ENCODE assay signal across 9 cellular contexts in genomic region chr1:31013187-31013864, GRCh38. TPM values are rescaled to one million over a fixed set of nuclear protein-coding genes. Genes with fewer than 3 reads are reported as not detected.
DNase-seq lines count a peak whose midpoint lies in the region; ATAC-seq and TF ChIP-seq lines count a peak whose summit lies in the region.
"Had no signal": no experiment of that assay in that cellular context is flagged by ENCODE, and none has a peak within 500 bp of the region (broad histone marks: within the 10 kb centered on the region; RNA-seq: fewer than 3 reads in every experiment).

No MANE protein-coding gene starts in this region.

- H3K4me1 Mint-ChIP-seq in immature natural killer cell (peaks cover 70 to 81% of the 10 kb centered on the region in 2 donors), GM23338 (peaks cover 40% of the 10 kb centered on the region)

- H3K27ac ChIP-seq in esophagus muscularis mucosa (replicated peaks in 1 of 4) (no peak overlapping the region), GM23338 (ENCODE audit: low read depth) (no peak overlapping the region)

- peak; percentile 25 for DNase-seq in EL
- peak; percentile 27 to 61 for DNase-seq in NCI-H1930 (lab: John Stamatoyannopoulos, UW)
- DNase-seq in immature natural killer cell, result peak in 1 of 3 donors; percentile 5
- no peak for DNase-seq in esophagus muscularis mucosa (ENCODE audit: extremely low spot score)
- DNase-seq in NCI-H1048 (lab: John Stamatoyannopoulos, UW), result no peak
- no peak for DNase-seq in GM23338 (ENCODE audit: low spot score)

- peaks cover 0 to under 1% (median 0%) of the 10 kb centered on the region in 3 donors for H3K36me3 Mint-ChIP-seq in immature natural killer cell
- H3K36me3 Mint-ChIP-seq in GM23338 (ENCODE audit: low read depth), result no peaks in the 10 kb centered on the region; the same call in 2 of the 3 replicates

- TF ChIP-seq CTCF in esophagus muscularis mucosa (IDR thresholded peaks at IDR 0.05) (no peak), GM23338 (conservative IDR thresholded peaks at IDR 0.05; ENCODE audit: low read depth in 2 of 2) (no peak)

- H3K36me3 ChIP-seq in esophagus muscularis mucosa (no peaks in the 10 kb centered on the region), GM23338 (ENCODE audit: insufficient read depth) (no peaks in the 10 kb centered on the region)

- H3K79me2 ChIP-seq in GM23338 (replicated peaks; ENCODE audit: insufficient read depth), result peaks cover 100% of the 10 kb centered on the region

- H3K27me3 ChIP-seq in esophagus muscularis mucosa, result no peaks in the 10 kb centered on the region
- H3K27me3 ChIP-seq in GM23338 (ENCODE audit: insufficient read depth), result no peaks in the 10 kb centered on the region

- H3K4me3 ChIP-seq in esophagus muscularis mucosa (no peak overlapping the region), GM23338 (no peak overlapping the region)

- H3K4me1 ChIP-seq in esophagus muscularis mucosa (peaks cover 50 to 89% (median 78%) of the 10 kb centered on the region in 4 donors), GM23338 (ENCODE audit: insufficient read depth) (peaks cover 29% of the 10 kb centered on the region)

- H4K20me1 ChIP-seq in GM23338 (replicated peaks; ENCODE audit: insufficient read depth), result peaks cover 86% of the 10 kb centered on the region

- 68% methylated on average over 3 of the region's 3 CpGs for WGBS in esophagus muscularis mucosa

- no peaks in the 10 kb centered on the region for H3K9me3 ChIP-seq in esophagus muscularis mucosa

- intact Hi-C loops in esophagus muscularis mucosa (cut with DNase I), result no loop called here

- H3K9me2 ChIP-seq in GM23338 (ENCODE audit: insufficient read depth), result no peaks in the 10 kb centered on the region

- H3K27me3 Mint-ChIP-seq in immature natural killer cell (ENCODE audit: low read depth in 3 of 3) (no peaks in the 10 kb centered on the region), GM23338 (ENCODE audit: insufficient read depth, low read depth, poor library complexity) (no peaks in the 10 kb centered on the region)

- H3K27ac Mint-ChIP-seq in immature natural killer cell (peak overlapping the region; percentile 8 to 73 (median 37)), GM23338 (no peak overlapping the region)
- H3K27ac Mint-ChIP-seq: T-helper 1 cell treated with Interleukin-12 subunit alpha and Interleukin-12 subunit beta and Interleukin-4 antibody, amounts not matched to agents 30 μg/mL and 1 μg/mL, for 36 hours had no signal

- H2AFZ ChIP-seq in GM23338, result no peak overlapping the region

- no peak for TF ChIP-seq EP300 in esophagus muscularis mucosa (IDR thresholded peaks at IDR 0.05)

- H3K4me3 Mint-ChIP-seq in immature natural killer cell (peak overlapping the region in 3 of 5 donors; percentile 9 to 53 (median 50)), GM23338 (no peak overlapping the region)
- H3K4me3 Mint-ChIP-seq: T-helper 1 cell treated with Interleukin-12 subunit alpha and Interleukin-12 subunit beta and Interleukin-4 antibody, amounts not matched to agents 30 μg/mL and 1 μg/mL, for 36 hours had no signal

- TF ChIP-seq POLR2A in esophagus muscularis mucosa (IDR thresholded peaks at IDR 0.05; ENCODE audit: low read depth), result no peak

- no peaks in the 10 kb centered on the region for H3F3A ChIP-seq in GM23338 (replicated peaks; ENCODE audit: low read depth)

- ATAC-seq in GM21786 (IDR thresholded peaks at IDR 0.05; ENCODE audit: unreplicated experiment) (peak; percentile 67), GM23338 (no peak), GM21360 (IDR thresholded peaks at IDR 0.05; ENCODE audit: unreplicated experiment) (no peak)

- H3K4me2 ChIP-seq in GM23338, result no peak overlapping the region

- H3K9me3 Mint-ChIP-seq in immature natural killer cell (no peaks in the 10 kb centered on the region), GM23338 (no peaks in the 10 kb centered on the region)
- H3K9me3 Mint-ChIP-seq: T-helper 1 cell treated with Interleukin-12 subunit alpha and Interleukin-12 subunit beta and Interleukin-4 antibody, amounts not matched to agents 30 μg/mL and 1 μg/mL, for 36 hours had no signal

TF ChIP-seq in GM23338, 12 proteins besides CTCF, POLR2A, EP300 and RAD21 (continues in another document):
- TF ChIP-seq POLR2AphosphoS5 (IDR thresholded peaks at IDR 0.05; ENCODE audit: low read depth), result no peak
- TF ChIP-seq, protein P1, sequence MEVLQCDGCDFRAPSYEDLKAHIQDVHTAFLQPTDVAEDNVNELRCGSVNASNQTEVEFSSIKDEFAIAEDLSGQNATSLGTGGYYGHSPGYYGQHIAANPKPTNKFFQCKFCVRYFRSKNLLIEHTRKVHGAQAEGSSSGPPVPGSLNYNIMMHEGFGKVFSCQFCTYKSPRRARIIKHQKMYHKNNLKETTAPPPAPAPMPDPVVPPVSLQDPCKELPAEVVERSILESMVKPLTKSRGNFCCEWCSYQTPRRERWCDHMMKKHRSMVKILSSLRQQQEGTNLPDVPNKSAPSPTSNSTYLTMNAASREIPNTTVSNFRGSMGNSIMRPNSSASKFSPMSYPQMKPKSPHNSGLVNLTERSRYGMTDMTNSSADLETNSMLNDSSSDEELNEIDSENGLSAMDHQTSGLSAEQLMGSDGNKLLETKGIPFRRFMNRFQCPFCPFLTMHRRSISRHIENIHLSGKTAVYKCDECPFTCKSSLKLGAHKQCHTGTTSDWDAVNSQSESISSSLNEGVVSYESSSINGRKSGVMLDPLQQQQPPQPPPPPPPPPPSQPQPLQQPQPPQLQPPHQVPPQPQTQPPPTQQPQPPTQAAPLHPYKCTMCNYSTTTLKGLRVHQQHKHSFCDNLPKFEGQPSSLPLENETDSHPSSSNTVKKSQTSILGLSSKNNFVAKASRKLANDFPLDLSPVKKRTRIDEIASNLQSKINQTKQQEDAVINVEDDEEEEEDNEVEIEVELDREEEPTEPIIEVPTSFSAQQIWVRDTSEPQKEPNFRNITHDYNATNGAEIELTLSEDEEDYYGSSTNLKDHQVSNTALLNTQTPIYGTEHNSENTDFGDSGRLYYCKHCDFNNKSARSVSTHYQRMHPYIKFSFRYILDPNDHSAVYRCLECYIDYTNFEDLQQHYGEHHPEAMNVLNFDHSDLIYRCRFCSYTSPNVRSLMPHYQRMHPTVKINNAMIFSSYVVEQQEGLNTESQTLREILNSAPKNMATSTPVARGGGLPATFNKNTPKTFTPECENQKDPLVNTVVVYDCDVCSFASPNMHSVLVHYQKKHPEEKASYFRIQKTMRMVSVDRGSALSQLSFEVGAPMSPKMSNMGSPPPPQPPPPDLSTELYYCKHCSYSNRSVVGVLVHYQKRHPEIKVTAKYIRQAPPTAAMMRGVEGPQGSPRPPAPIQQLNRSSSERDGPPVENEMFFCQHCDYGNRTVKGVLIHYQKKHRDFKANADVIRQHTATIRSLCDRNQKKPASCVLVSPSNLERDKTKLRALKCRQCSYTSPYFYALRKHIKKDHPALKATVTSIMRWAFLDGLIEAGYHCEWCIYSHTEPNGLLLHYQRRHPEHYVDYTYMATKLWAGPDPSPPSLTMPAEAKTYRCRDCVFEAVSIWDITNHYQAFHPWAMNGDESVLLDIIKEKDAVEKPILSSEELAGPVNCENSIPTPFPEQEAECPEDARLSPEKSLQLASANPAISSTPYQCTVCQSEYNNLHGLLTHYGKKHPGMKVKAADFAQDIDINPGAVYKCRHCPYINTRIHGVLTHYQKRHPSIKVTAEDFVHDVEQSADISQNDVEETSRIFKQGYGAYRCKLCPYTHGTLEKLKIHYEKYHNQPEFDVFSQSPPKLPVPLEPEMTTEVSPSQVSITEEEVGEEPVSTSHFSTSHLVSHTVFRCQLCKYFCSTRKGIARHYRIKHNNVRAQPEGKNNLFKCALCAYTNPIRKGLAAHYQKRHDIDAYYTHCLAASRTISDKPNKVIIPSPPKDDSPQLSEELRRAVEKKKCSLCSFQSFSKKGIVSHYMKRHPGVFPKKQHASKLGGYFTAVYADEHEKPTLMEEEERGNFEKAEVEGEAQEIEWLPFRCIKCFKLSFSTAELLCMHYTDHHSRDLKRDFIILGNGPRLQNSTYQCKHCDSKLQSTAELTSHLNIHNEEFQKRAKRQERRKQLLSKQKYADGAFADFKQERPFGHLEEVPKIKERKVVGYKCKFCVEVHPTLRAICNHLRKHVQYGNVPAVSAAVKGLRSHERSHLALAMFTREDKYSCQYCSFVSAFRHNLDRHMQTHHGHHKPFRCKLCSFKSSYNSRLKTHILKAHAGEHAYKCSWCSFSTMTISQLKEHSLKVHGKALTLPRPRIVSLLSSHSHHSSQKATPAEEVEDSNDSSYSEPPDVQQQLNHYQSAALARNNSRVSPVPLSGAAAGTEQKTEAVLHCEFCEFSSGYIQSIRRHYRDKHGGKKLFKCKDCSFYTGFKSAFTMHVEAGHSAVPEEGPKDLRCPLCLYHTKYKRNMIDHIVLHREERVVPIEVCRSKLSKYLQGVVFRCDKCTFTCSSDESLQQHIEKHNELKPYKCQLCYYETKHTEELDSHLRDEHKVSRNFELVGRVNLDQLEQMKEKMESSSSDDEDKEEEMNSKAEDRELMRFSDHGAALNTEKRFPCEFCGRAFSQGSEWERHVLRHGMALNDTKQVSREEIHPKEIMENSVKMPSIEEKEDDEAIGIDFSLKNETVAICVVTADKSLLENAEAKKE (CRISPR knock-in tag; IDR thresholded peaks at IDR 0.05), result no peak
- TF ChIP-seq CREB1 (CRISPR knock-in tag; IDR thresholded peaks at IDR 0.05; ENCODE audit: low read depth), result no peak
- TF ChIP-seq STAT1 (IDR thresholded peaks at IDR 0.05; ENCODE audit: unreplicated experiment), result no peak
- no peak for TF ChIP-seq EZH2phosphoT487 (IDR thresholded peaks at IDR 0.05; ENCODE audit: unreplicated experiment)

RNA-seq across cellular contexts. Expression of gene PUM1, which starts 52.2 kb away (rescaled TPM):
- polyA plus RNA-seq in immature natural killer cell (100 to 1,000 TPM in 2 of 3 donors, 10 to 100 TPM in 1; 63.3 to 105 (median 103) TPM), GM23338 (2016; fragmentation: Nextera tagmentation; extraction: Ambion mirVana) (44.4 and 49.5 TPM in 2 replicates)
- total RNA-seq in esophagus muscularis mucosa, result 100 to 1,000 TPM in 1 of 4 donors, 10 to 100 TPM in 3; 71.7 to 112 (median 83.0) TPM
- total RNA-seq in GM23338 (2014; rRNA removed; shearing (Covaris generic)), result 117 and 121 TPM in 2 replicates

Comparison
In these comparisons a context has a peak if more than half of its experiments do, and no peak if none do; other contexts are left out.
1. DNase-seq: peak in EL (single experiment) and NCI-H1930 (2 of 2); none in esophagus muscularis mucosa (single experiment), NCI-H1048 (single experiment) and GM23338 (single experiment).